Comparison of ENCODE assay signal across 8 cellular contexts in the genomic region with DNA sequence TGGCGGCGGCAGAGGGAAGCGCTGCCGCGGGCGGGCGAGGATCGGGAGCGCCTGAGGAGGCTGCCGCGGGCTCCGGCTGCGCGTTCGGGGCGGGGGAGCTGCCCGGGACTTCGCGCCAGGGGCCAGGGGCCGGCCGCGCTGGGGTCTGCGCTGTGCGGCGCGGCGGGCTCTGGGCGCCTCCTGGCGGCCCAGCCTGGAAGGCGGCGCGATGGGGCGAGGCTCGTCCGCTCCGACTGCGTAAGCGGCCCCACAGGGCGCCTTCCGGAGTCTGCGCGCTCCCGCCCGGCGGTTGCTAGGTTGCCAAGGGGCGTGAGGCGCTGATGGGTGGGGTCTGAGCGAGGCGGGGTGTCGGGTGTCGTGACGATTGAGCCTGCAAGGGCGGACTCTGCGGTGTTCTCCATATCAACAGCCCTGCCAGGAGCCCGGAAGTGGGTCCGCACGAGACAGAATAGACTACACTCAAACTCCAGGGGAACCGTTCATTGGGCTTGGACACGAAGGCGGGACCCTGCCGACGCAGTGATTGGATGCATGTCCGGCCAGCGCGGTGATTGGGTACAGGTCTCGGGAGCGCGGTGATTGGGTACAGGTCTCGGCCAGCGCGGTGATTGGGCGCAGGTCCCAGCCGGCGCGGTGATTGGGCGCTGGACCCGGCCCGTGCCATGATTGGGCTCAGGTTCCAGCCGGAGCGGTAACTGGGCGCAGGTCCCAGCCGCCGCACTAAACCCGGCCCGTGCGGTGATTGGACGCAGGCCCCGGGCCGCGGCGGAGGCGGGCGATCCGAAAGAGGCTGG. TPM values are rescaled to one million over a fixed set of nuclear protein-coding genes. Genes with fewer than 3 reads are reported as not detected.
DNase-seq lines count a peak whose midpoint lies in the region; ATAC-seq and TF ChIP-seq lines count a peak whose summit lies in the region.

A gene with protein sequence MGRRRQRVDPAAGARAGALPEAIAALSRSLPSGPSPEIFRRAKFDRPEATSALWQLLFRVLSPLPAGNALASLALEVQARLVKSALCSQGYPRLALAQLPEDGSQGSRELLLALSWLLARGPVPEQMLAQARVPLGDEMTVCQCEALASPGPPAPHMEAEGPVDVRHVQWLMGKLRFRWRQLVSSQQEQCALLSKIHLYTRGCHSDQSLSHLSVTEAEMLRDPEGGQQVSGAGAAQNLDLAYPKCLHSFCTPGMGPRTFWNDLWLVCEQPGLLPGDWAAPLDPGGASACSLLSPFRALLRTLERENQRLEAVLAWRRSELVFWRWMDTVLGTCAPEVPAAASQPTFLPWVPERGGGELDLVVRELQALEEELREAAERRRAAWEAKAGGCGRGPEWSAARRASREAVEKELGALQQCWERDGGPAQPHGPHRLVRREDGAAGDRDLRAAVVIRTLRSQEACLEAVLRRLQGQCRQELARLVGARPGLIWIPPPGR (plus strand): TSS at position 675 of the 794 bp plus-strand sequence. CDS start 130 bp downstream, outside the sequence.

- H3K36me3 ChIP-seq in IMR-90 (ENCODE audit: control insufficient read depth, insufficient read depth, low read length), result no peaks in the 10 kb centered on the region
- H3K36me3 ChIP-seq in OCI-LY7 (ENCODE audit: insufficient read depth, low read length), result peaks cover 11% of the 10 kb centered on the region; the same call in 1 of the 2 replicates

- no peaks in the 10 kb centered on the region for H3K9me3 Mint-ChIP-seq in endothelial cell (ENCODE audit: unreplicated experiment)
- no peaks in the 10 kb centered on the region for H3K9me3 Mint-ChIP-seq in mesothelial cell of epicardium

- peak within 1 kb of the TSS in 1 of 2 experiments; percentile 36; a peak in 1 of 4 replicates for H4K8ac ChIP-seq in IMR-90 (ENCODE audit: low read depth in 2 of 2, low read length in 2 of 2)

- H3K79me2 ChIP-seq in OCI-LY7 (ENCODE audit: insufficient read depth, low read depth, low read length), result 0 out of 2 replicates have a peak, but pooled peaks cover 6% of the 10 kb centered on the region

- H3K4me2 ChIP-seq in IMR-90 (ENCODE audit: low read depth, low read length) (peak within 1 kb of the TSS; percentile 74), OCI-LY7 (ENCODE audit: low read length) (peak within 1 kb of the TSS; percentile 87)

- H2BK20ac ChIP-seq in IMR-90 (ENCODE audit: low read depth, low read length), result no peak within 1 kb of the TSS

- dilution Hi-C loops in IMR-90 (cut with HindIII; ENCODE audit: low sequenced_read_pairs, unreplicated experiment), result no loop called here

- TF ChIP-seq RAD21 in IMR-90 (IDR thresholded peaks at IDR 0.05; ENCODE audit: low read length), result peak; percentile 87

- DNase-seq in DMS153 (lab: John Stamatoyannopoulos, UW) (peak; percentile 97), IMR-90 (peak; percentile 100), OCI-LY7 (ENCODE audit: low spot score) (peak; percentile 100), activated T-cell treated with anti-CD3 and anti-CD28 coated beads for 1 hour (ENCODE audit: low read depth) (peak; percentile 97), endothelial cell (ENCODE audit: low spot score) (peak; percentile 99), mesothelial cell of epicardium (ENCODE audit: low spot score in 2 of 2, unreplicated experiment in 2 of 2) (peak; percentile 97 to 99)
- DNase-seq in stimulated activated CD8-positive, alpha-beta memory T cell treated with anti-CD3 and anti-CD28 coated beads, Interleukin-15, amount 100 ng/mL, for 48 hours (ENCODE audit: low read depth in 2 of 2), result peak; percentile 99

- H3K4me3 ChIP-seq in IMR-90 (ENCODE audit: insufficient read depth, low read depth, low read length), result peak within 1 kb of the TSS; percentile 61
- H3K4me3 ChIP-seq in OCI-LY7 (ENCODE audit: low read depth, low read length, poor library complexity, severe bottlenecking), result peak within 1 kb of the TSS; percentile 96

- H3K27me3 Mint-ChIP-seq in endothelial cell (ENCODE audit: unreplicated experiment) (peaks cover 24% of the 10 kb centered on the region), mesothelial cell of epicardium (ENCODE audit: low read depth) (peaks cover 27% of the 10 kb centered on the region)

- no peak within 1 kb of the TSS for H2AK5ac ChIP-seq in IMR-90 (ENCODE audit: low read depth, low read length)

- H3K23ac ChIP-seq in IMR-90 (ENCODE audit: low read depth, low read length), result no peak within 1 kb of the TSS

- H3K9ac ChIP-seq in IMR-90 (ENCODE audit: low read depth, low read length), result peak within 1 kb of the TSS; percentile 37; the same call in 1 of the 2 replicates

- no peaks in the 10 kb centered on the region for H3K9me2 ChIP-seq in OCI-LY7 (ENCODE audit: insufficient read depth, low read length)

- peak; percentile 98 for TF ChIP-seq CTCF in IMR-90 (conservative IDR thresholded peaks at IDR 0.05; ENCODE audit: low read depth, low read length)
- TF ChIP-seq CTCF in OCI-LY7 (conservative IDR thresholded peaks at IDR 0.05; ENCODE audit: low read length), result peak; percentile 68
- peak; percentile 69 for TF ChIP-seq CTCF in endothelial cell (IDR thresholded peaks at IDR 0.05; ENCODE audit: unreplicated experiment)
- TF ChIP-seq CTCF in mesothelial cell of epicardium (IDR thresholded peaks at IDR 0.05; ENCODE audit: unreplicated experiment), result peak; percentile 73

- POLR2A ChIA-PET in IMR-90 (lab: Charles Lee; ENCODE audit: unreplicated experiment), result interaction anchor here (0.6 kb wide), 1 partner anchor 22 kb away, joined by 3 read pairs; no protein-coding TSS in a partner anchor
- POLR2A ChIA-PET in OCI-LY7 (lab: Charles Lee), result no interaction called here

- no peak within 1 kb of the TSS for H3K56ac ChIP-seq in IMR-90 (ENCODE audit: extremely low read depth, insufficient read depth, low read length)

- H3K9me1 ChIP-seq in IMR-90 (ENCODE audit: insufficient read depth, low read length), result peaks cover 6% of the 10 kb centered on the region; the same call in 1 of the 2 replicates

- H3K27me3 ChIP-seq in IMR-90 (ENCODE audit: control insufficient read depth, insufficient read depth, low read length), result peaks cover 20% of the 10 kb centered on the region; the same call in 1 of the 2 replicates

- H3K4me1 ChIP-seq in IMR-90 (ENCODE audit: control insufficient read depth, insufficient read depth, low read length) (peaks cover 2% of the 10 kb centered on the region; the same call in 1 of the 2 replicates), OCI-LY7 (ENCODE audit: insufficient read depth, low read length, poor library complexity, severe bottlenecking) (peaks cover 37% of the 10 kb centered on the region)

- no peak within 1 kb of the TSS for H4K5ac ChIP-seq in IMR-90 (ENCODE audit: low read depth, low read length)

- BruUV-seq in IMR-90 (replicated peaks; lab: Mats Ljungman, UMichigan), result no TSS peak
- no TSS peak for BruUV-seq in OCI-LY7 (replicated peaks; lab: Mats Ljungman, UMichigan)

- H3K9me3 ChIP-seq in IMR-90 (ENCODE audit: control insufficient read depth, insufficient read depth, low read length) (no peaks in the 10 kb centered on the region), OCI-LY7 (ENCODE audit: low read length) (no peaks in the 10 kb centered on the region)

- intact Hi-C loops in IMR-90 (cut with micrococcal nuclease) (loop anchor here (1.0 to 5.0 kb wide), 3 partner anchors 8 to 42 kb away; partner anchors contain the start of gene TMEM121), OCI-LY7 (cut with micrococcal nuclease; ENCODE audit: unreplicated experiment) (loop anchor here (1.0 to 2.0 kb wide), 3 partner anchors 42 to 119 kb away; partner anchors contain the start of gene TEX22)

- TF ChIP-seq POLR2A in IMR-90 (IDR thresholded peaks at IDR 0.05; ENCODE audit: low read depth, low read length), result no peak

- WGBS in IMR-90 (ENCODE audit: extremely low coverage in 2 of 2, insufficient read length in 1 of 2), 2 experiments, result 0% methylated on average over 59 of the region's 94 CpGs; no CpG with 5 or more reads in 1 of the 2 experiments

- H3K79me1 ChIP-seq in IMR-90 (ENCODE audit: low read depth in 1 of 2, low read length in 2 of 2), result peaks cover 0 to 5% of the 10 kb centered on the region in 2 experiments; a peak in 1 of 4 replicates

- H3K27ac ChIP-seq in IMR-90 (ENCODE audit: insufficient read depth, low read length), result peak within 1 kb of the TSS; percentile 35; the same call in 1 of the 2 replicates
- H3K27ac ChIP-seq in OCI-LY7 (ENCODE audit: low read depth, low read length, poor library complexity, severe bottlenecking), result peak within 1 kb of the TSS; percentile 80

- peak; percentile 75 for ATAC-seq in GM21528 (IDR thresholded peaks at IDR 0.05; ENCODE audit: low FRiP score, unreplicated experiment)
- peak; percentile 86 for ATAC-seq in IMR-90 (ENCODE audit: low read depth)

- peak within 1 kb of the TSS; percentile 84 for H3K27ac Mint-ChIP-seq in endothelial cell (ENCODE audit: unreplicated experiment)
- peak within 1 kb of the TSS; percentile 89 for H3K27ac Mint-ChIP-seq in mesothelial cell of epicardium

- H2AFZ ChIP-seq in IMR-90 (replicated peaks; ENCODE audit: low read length, poor library complexity), result peak within 1 kb of the TSS; percentile 95
- peak within 1 kb of the TSS; percentile 68 for H2AFZ ChIP-seq in OCI-LY7 (ENCODE audit: low read length)

- H3K4me1 Mint-ChIP-seq in endothelial cell (ENCODE audit: unreplicated experiment) (peaks cover 2% of the 10 kb centered on the region), mesothelial cell of epicardium (peaks cover 19% of the 10 kb centered on the region)

- H3K36me3 Mint-ChIP-seq in endothelial cell (ENCODE audit: low read depth, unreplicated experiment) (no peaks in the 10 kb centered on the region), mesothelial cell of epicardium (no peaks in the 10 kb centered on the region)

- peak within 1 kb of the TSS; percentile 7; the same call in 1 of the 2 replicates for H3K4ac ChIP-seq in IMR-90 (ENCODE audit: low read depth, low read length)

- H3K18ac ChIP-seq in IMR-90 (ENCODE audit: low read depth, low read length), result no peak within 1 kb of the TSS

- H3K4me3 Mint-ChIP-seq in endothelial cell (ENCODE audit: unreplicated experiment), result peak within 1 kb of the TSS; percentile 85
- peak within 1 kb of the TSS; percentile 70 for H3K4me3 Mint-ChIP-seq in mesothelial cell of epicardium

- CTCF ChIA-PET in IMR-90 (lab: Yijun Ruan, JAX), result interaction anchor here (0.7 to 2.5 kb wide), 3 partner anchors 10 to 120 kb away, joined by 3 to 32 read pairs (median 5); no protein-coding TSS in a partner anchor
- CTCF ChIA-PET in OCI-LY7 (lab: Charles Lee; ENCODE audit: unreplicated experiment), result interaction anchor here (0.9 to 1.0 kb wide), 2 partner anchors 10 kb away, joined by 5 to 6 read pairs; no protein-coding TSS in a partner anchor

- no peak within 1 kb of the TSS for H3K14ac ChIP-seq in IMR-90 (replicated peaks; ENCODE audit: low read depth, low read length)

- 0 out of 2 replicates have a peak, but pooled peaks cover 6% of the 10 kb centered on the region for H4K20me1 ChIP-seq in IMR-90 (ENCODE audit: insufficient read depth, low read length)
- peaks cover 4% of the 10 kb centered on the region; the same call in 1 of the 2 replicates for H4K20me1 ChIP-seq in OCI-LY7 (ENCODE audit: insufficient read depth, low read length)

- H2AK9ac ChIP-seq in IMR-90 (replicated peaks; ENCODE audit: low read depth, low read length, poor library complexity), result peak within 1 kb of the TSS; percentile 94

- no peak within 1 kb of the TSS for H2BK120ac ChIP-seq in IMR-90 (ENCODE audit: low read depth, low read length)

- peak within 1 kb of the TSS; percentile 13 for H2BK5ac ChIP-seq in IMR-90 (ENCODE audit: low read depth, low read length, poor library complexity, severe bottlenecking)

- in situ Hi-C loops in IMR-90 (cut with MboI; ENCODE audit: low sequenced_read_pairs), result no loop called here

- no peak within 1 kb of the TSS for H4K91ac ChIP-seq in IMR-90 (ENCODE audit: insufficient read depth, low read depth, low read length)

- no peak within 1 kb of the TSS for H2BK15ac ChIP-seq in IMR-90 (ENCODE audit: low read depth, low read length)

RNA-seq across cellular contexts. Expression of the gene that starts here (rescaled TPM):
- total RNA-seq in IMR-90 (2012; rRNA removed) (4.2 and 5.7 TPM in 2 replicates), OCI-LY7 (2022) (55.8 and 58.0 TPM in 2 replicates), endothelial cell (ENCODE audit: unreplicated experiment) (11.5 TPM), mesothelial cell of epicardium (13.4 to 14.9 TPM (median 13.6 TPM) in 3 replicates)
- 6.4 and 9.4 TPM in 2 replicates for polyA plus RNA-seq in IMR-90 (2012; rRNA removed)
- polyA plus RNA-seq in IMR-90 (2012; cell fraction: cytosol; rRNA removed), result 9.8 and 13.3 TPM in 2 replicates
- 10.7 and 48.6 TPM in 2 replicates for polyA plus RNA-seq in IMR-90 (2012; cell fraction: nucleus; rRNA removed; ENCODE audit: low replicate concordance)
- total RNA-seq in OCI-LY7 (2014; rRNA removed; shearing (Covaris generic)), result 53.2 and 57.4 TPM in 2 replicates

Comparison
In these comparisons a context has a peak if more than half of its experiments do, and no peak if none do; other contexts are left out.
1. Peak in every context shown above with its lines: DNase-seq, ATAC-seq, H3K4me3 ChIP-seq and H3K27ac ChIP-seq.